ENCODE assay signal across 22 cellular contexts in the genomic region with DNA sequence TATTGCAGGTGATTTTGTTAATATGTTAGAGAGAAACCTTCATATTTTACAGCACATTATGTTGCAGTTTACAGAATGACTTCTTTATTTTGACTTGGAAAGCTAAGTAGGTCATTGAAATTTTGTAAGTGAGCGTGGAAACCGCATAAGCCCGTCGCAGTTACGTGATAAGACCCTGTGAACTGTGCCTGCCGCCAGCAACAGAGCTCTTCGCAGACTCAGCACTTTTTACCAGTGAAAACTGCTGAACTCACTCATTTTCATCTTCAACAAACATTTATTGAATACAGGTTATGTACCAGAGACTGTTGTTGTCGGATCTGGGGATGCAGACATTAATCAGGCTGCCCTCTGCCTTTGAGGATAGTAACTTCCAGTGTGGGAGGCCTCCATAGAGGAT.
"Had no signal": no experiment of that assay in that cellular context is flagged by ENCODE, and none has a peak within 500 bp of the region (broad histone marks: within the 10 kb centered on the region; RNA-seq: fewer than 3 reads in every experiment).

No MANE protein-coding gene starts in this region.

- ATAC-seq: activated CD4-positive, alpha-beta T cell treated with anti-CD3 and anti-CD28 coated beads for 36 hours; activated T-helper 17 cell treated with anti-CD3 and anti-CD28 coated beads, Interleukin-2, amount 50 U/mL, for 72 hours; stimulated activated naive CD8-positive, alpha-beta T cell treated with anti-CD3 and anti-CD28 coated beads, Interleukin-15, Interleukin-2, amounts not matched to agents 100 U/mL and 50 U/mL, for 24 hours; upper lobe of right lung had no signal

- H3K27me3 ChIP-seq: adrenal gland, colonic mucosa, dorsolateral prefrontal cortex, esophagus squamous epithelium, gastroesophageal sphincter, spleen, thyroid gland, upper lobe of right lung had no signal

- H3K27ac ChIP-seq: adrenal gland, colonic mucosa, esophagus squamous epithelium, gastroesophageal sphincter, spleen, thyroid gland, upper lobe of right lung had no signal

- H3K4me3 ChIP-seq: adrenal gland, colonic mucosa, dorsolateral prefrontal cortex, esophagus squamous epithelium, gastroesophageal sphincter, heart left ventricle, lung, spleen, thyroid gland, upper lobe of right lung had no signal

- H3K4me1 ChIP-seq: adrenal gland, colonic mucosa, gastroesophageal sphincter, spleen, thyroid gland, upper lobe of right lung had no signal

- H3K9me3 ChIP-seq: adrenal gland, colonic mucosa, esophagus squamous epithelium, gastroesophageal sphincter, heart left ventricle, spleen, thyroid gland, upper lobe of right lung had no signal

- DNase-seq: activated B cell treated with CpG ODN at 0.5 μM for 24 hours; activated CD4-positive, alpha-beta T cell treated with anti-CD3 and anti-CD28 coated beads for 36 hours; activated CD4-positive, alpha-beta T cell treated with anti-CD3 and anti-CD28 coated beads, Interleukin-2, amount 50 U/mL, for 4 hours; activated CD8-positive, alpha-beta memory T cell treated with anti-CD3 and anti-CD28 coated beads for 24 hours; activated CD8-positive, alpha-beta memory T cell treated with anti-CD3 and anti-CD28 coated beads, Interleukin-2, amount 50 U/mL, for 4 hours; activated naive CD4-positive, alpha-beta T cell; activated T-cell treated with anti-CD3 and anti-CD28 coated beads, Interleukin-2, amount 50 U/mL, for 24 hours; adrenal gland; esophagus squamous epithelium; naive B cell; nucleus accumbens; spleen; stimulated activated CD4-positive, alpha-beta T cell treated with anti-CD3 and anti-CD28 coated beads, Interleukin-4, amount 100 ng/mL, for 1 hour; stimulated activated naive CD8-positive, alpha-beta T cell treated with anti-CD3 and anti-CD28 coated beads, Interleukin-15, Interleukin-2, amounts not matched to agents 100 U/mL and 50 U/mL, for 24 hours; upper lobe of right lung had no signal

- H3K36me3 ChIP-seq: adrenal gland, colonic mucosa, esophagus squamous epithelium, gastroesophageal sphincter, heart left ventricle, spleen, thyroid gland, upper lobe of right lung had no signal
